In the genomic region with DNA sequence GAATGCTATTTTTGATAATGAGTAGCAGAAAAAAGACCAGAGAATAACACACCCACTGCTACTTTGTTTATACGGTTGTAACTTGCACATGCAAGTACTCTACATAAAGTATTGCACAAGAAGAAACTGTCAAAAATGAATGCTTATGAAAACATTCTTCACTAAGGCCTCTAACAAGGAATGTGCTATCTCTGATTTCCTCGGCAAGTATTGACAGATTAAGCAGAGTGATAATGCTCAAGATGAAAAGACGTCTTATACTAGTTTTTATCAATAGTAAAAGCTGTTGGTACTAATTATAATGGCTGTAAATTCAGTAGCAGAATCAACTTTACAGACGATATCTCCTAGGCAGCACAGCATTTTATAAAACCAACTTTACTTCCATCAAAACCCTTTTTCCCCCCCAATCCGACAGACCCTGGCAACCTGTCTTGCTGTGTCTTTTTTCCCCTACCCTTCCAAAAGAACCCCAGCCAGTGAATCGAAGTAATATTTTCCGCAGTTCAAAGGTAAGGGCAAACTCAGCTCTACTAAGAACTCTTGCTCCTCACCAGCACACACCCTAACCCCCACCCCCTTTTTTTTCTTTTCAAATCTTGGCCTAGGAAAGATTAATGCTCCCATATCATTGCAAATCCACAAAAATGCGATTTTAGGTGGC, we compare ENCODE assay signal across 8 cellular contexts. TPM values are rescaled to one million over a fixed set of nuclear protein-coding genes. Genes with fewer than 3 reads are reported as not detected.
DNase-seq lines count a peak whose midpoint lies in the region; ATAC-seq and TF ChIP-seq lines count a peak whose summit lies in the region.

No MANE protein-coding gene starts in this region.

- H3K4me3 ChIP-seq in Caco-2 (ENCODE audit: low read depth, low read length): peak overlapping the region; percentile 96
- H3K4me3 ChIP-seq in Jurkat, Clone E6-1 (ENCODE audit: low read length): peak overlapping the region; percentile 87
- peak overlapping the region; percentile 81 for H3K4me3 ChIP-seq in kidney epithelial cell (ENCODE audit: low read depth, low read length)
- H3K4me3 ChIP-seq in suprapubic skin: peak overlapping the region; percentile 76

- POLR2A ChIA-PET in Caco-2 (lab: Charles Lee): no interaction called here

- H3K4me3 Mint-ChIP-seq in Caco-2 (ENCODE audit: unreplicated experiment): peak overlapping the region; percentile 95

- no peak for ATAC-seq in HG02623 (IDR thresholded peaks at IDR 0.05; ENCODE audit: unreplicated experiment)

- H3K36me3 Mint-ChIP-seq in Caco-2 (ENCODE audit: insufficient read depth, unreplicated experiment): peaks cover 15% of the 10 kb centered on the region

- CTCF ChIA-PET in Caco-2 (lab: Charles Lee): no interaction called here

- no peaks in the 10 kb centered on the region for H3K9me3 ChIP-seq in Caco-2
- no peaks in the 10 kb centered on the region for H3K9me3 ChIP-seq in suprapubic skin

- H3K27ac Mint-ChIP-seq in Caco-2 (ENCODE audit: unreplicated experiment): peak overlapping the region; percentile 72

- no peak for TF ChIP-seq EP300 in suprapubic skin (IDR thresholded peaks at IDR 0.05)

- peak overlapping the region; percentile 91 for H3K27ac ChIP-seq in angular gyrus (ENCODE audit: low read depth, low read length)
- H3K27ac ChIP-seq in suprapubic skin: peak overlapping the region; percentile 95

- no peak for TF ChIP-seq CTCF in Caco-2 (IDR thresholded peaks at IDR 0.05; ENCODE audit: insufficient read depth in 1 of 2, low read depth in 1 of 2, low read length in 1 of 2, severe bottlenecking in 1 of 2, unreplicated experiment in 1 of 2)
- TF ChIP-seq CTCF in kidney epithelial cell (IDR thresholded peaks at IDR 0.05; ENCODE audit: insufficient read depth, low read length, poor library complexity, severe bottlenecking): no peak
- TF ChIP-seq CTCF in suprapubic skin (IDR thresholded peaks at IDR 0.05): no peak

- intact Hi-C loops in Caco-2 (cut with micrococcal nuclease; ENCODE audit: unreplicated experiment) (loop anchor here (10.0 kb wide), 1 partner anchor 54 kb away; no protein-coding TSS in a partner anchor), posterior cingulate gyrus (cut with DNase I) (loop anchor here (1.0 to 10.0 kb wide), 4 partner anchors 53 to 434 kb away; a partner anchor contains a TSS)

- TF ChIP-seq POLR2A in suprapubic skin (IDR thresholded peaks at IDR 0.05): no peak

- no peaks in the 10 kb centered on the region for H3K9me3 Mint-ChIP-seq in Caco-2 (ENCODE audit: unreplicated experiment)

- H3K27me3 Mint-ChIP-seq in Caco-2 (ENCODE audit: insufficient read depth, unreplicated experiment): no peaks in the 10 kb centered on the region

- H3K36me3 ChIP-seq in Caco-2 (ENCODE audit: control insufficient read depth, insufficient read depth, low read length) (no peaks in the 10 kb centered on the region; the same call in 1 of the 2 replicates), kidney epithelial cell (ENCODE audit: control insufficient read depth, insufficient read depth, low read length) (no peaks in the 10 kb centered on the region), suprapubic skin (no peaks in the 10 kb centered on the region)

- 0% methylated on average over 8 of the region's 8 CpGs for WGBS in suprapubic skin

- H3K4me1 ChIP-seq in Caco-2 (no peaks in the 10 kb centered on the region), suprapubic skin (peaks cover 50% of the 10 kb centered on the region)

- H3K27me3 ChIP-seq in Caco-2 (replicated peaks; ENCODE audit: control insufficient read depth, insufficient read depth, low read length) (no peaks in the 10 kb centered on the region), kidney epithelial cell (ENCODE audit: control insufficient read depth, insufficient read depth, low read length) (no peaks in the 10 kb centered on the region), suprapubic skin (no peaks in the 10 kb centered on the region)

- BruUV-seq in Caco-2 (replicated peaks; lab: Mats Ljungman, UMichigan): TSS peak; percentile 61

- no peaks in the 10 kb centered on the region for H3K4me1 Mint-ChIP-seq in Caco-2 (ENCODE audit: low read depth, unreplicated experiment)

- DNase-seq in Caco-2: peak in 1 of 2 experiments; percentile 13
- peak; percentile 17 for DNase-seq in Jurkat, Clone E6-1 (ENCODE audit: low read depth, low spot score)
- no peak for DNase-seq in kidney epithelial cell (ENCODE audit: low read depth)
- no peak for DNase-seq in suprapubic skin (ENCODE audit: low spot score in 2 of 2)
- no peak for DNase-seq in posterior cingulate gyrus
- DNase-seq in cerebellar nuclear complex (lab: John Stamatoyannopoulos, UW): no peak

RNA-seq across cellular contexts. Expression of a gene that starts 1.5 kb away (rescaled TPM):
- total RNA-seq in Caco-2 (2022): 27.4 and 40.5 TPM in 2 replicates
- 41.2 TPM for polyA plus RNA-seq in Jurkat, Clone E6-1 (2012; ENCODE audit: insufficient read depth, insufficient read length)
- total RNA-seq in kidney epithelial cell: 31.7 and 35.0 TPM in 2 replicates
- 100 to 1,000 TPM in 1 of 4 donors, 10 to 100 TPM in 3; 48.4 to 168 (median 73.5) TPM for total RNA-seq in suprapubic skin

RNA-seq across cellular contexts. Expression of a gene that starts 52.3 kb away (rescaled TPM):
- total RNA-seq in Caco-2 (2022): 121 and 133 TPM in 2 replicates
- 128 TPM for polyA plus RNA-seq in Jurkat, Clone E6-1 (2012; ENCODE audit: insufficient read depth, insufficient read length)
- 154 and 166 TPM in 2 replicates for total RNA-seq in kidney epithelial cell
- total RNA-seq in suprapubic skin: 100 to 1,000 TPM in 1 of 4 donors, 10 to 100 TPM in 3; 86.2 to 104 (median 92.9) TPM
